8 cellular contexts compared by ENCODE assay signal in the genomic region with DNA sequence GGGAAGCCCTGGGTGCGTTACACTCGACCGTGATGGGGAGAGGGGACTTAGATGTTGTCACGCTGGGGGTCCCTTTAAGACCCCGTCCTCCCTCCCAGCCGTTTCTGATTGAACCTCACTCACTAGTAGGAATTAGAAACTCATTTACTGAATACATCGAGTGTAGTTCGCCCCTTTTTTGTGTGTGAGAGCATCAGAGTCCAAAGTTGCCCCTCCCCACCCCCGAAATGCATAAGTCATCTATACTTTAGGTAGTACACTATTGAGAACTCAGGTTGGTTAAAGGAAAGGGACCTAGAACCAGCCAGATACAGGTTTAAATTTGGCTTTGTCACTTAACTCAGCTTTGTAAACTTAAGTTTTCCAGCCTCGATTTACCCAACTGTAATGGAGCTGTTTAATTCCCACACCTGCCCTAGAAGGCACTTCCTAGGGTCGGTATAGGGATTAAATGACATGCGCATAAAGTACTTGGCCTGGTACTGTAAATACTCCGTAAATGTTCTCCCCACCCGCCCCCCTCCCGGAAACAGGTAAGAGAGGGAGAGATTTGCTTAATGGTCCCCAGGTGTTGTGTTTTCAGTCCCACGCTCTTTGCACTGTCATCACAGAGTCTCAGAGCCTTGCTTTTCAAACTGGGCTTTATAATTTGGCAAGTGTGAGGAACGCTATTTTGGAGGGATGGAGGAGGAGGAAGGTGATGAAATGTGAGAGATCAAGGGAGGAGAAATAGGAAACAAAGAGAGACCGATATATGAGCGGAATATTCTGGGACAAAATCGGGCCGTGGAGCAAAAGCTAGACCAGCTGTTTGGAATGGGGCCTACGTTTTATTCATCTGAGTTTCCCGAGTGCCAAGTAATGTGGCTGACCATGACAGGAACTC. TPM values are rescaled to one million over a fixed set of nuclear protein-coding genes. Genes with fewer than 3 reads are reported as not detected.
A peak's percentile ranks its signal among the peaks of the same experiment; 100 is the strongest.
DNase-seq lines count a peak whose midpoint lies in the region; ATAC-seq and TF ChIP-seq lines count a peak whose summit lies in the region.

No MANE protein-coding gene starts in this region.

- peak overlapping the region; percentile 78 for H3K4me3 Mint-ChIP-seq in activated T-helper 2 cell treated with anti-CD3 and anti-CD28 coated beads, Interferon-gamma antibody, Interleukin-2, Interleukin-4, amounts not matched to agents 10 μg/mL and 5 μg/mL and 100 μg/mL, durations not matched to agents 14 hours and 24 hours and 36 hours (ENCODE audit: low read depth)
- peak overlapping the region; percentile 87 to 99 for H3K4me3 Mint-ChIP-seq in stimulated activated naive CD8-positive, alpha-beta T cell treated with anti-CD3 and anti-CD28 coated beads, Interleukin-15, amount 100 ng/mL, for 72 hours

- peaks cover 36% of the 10 kb centered on the region for H3K4me1 Mint-ChIP-seq in activated T-helper 2 cell treated with anti-CD3 and anti-CD28 coated beads, Interferon-gamma antibody, Interleukin-2, Interleukin-4, amounts not matched to agents 10 μg/mL and 5 μg/mL and 100 μg/mL, durations not matched to agents 14 hours and 24 hours and 36 hours (ENCODE audit: low read depth)
- peaks cover 33% of the 10 kb centered on the region for H3K4me1 Mint-ChIP-seq in stimulated activated naive CD8-positive, alpha-beta T cell treated with anti-CD3 and anti-CD28 coated beads, Interleukin-15, amount 100 ng/mL, for 72 hours

- H3K9me3 ChIP-seq in HUES6 (ENCODE audit: control insufficient read depth, insufficient read depth, low read depth, low read length) (no peaks in the 10 kb centered on the region), iPS-15b (ENCODE audit: control insufficient read depth, insufficient read depth, low read length) (no peaks in the 10 kb centered on the region)

- H3K9ac ChIP-seq in HUES6 (ENCODE audit: low read length) (peak overlapping the region; percentile 97), iPS-15b (ENCODE audit: low read depth, low read length) (peak overlapping the region; percentile 81)

- intact Hi-C loops in activated T-helper 2 cell treated with anti-CD3 and anti-CD28 coated beads, Interferon-gamma antibody, Interleukin-2, Interleukin-4, amounts not matched to agents 10 μg/mL and 5 μg/mL and 100 μg/mL, durations not matched to agents 14 hours and 24 hours and 36 hours (cut with micrococcal nuclease): loop anchor here (1.0 to 10.0 kb wide), 7 partner anchors 70 to 1288 kb away; partner anchors contain the start of genes PEBP1, PRKAB1, RFC5 and WSB2

- no peaks in the 10 kb centered on the region for H3K9me3 Mint-ChIP-seq in activated T-helper 2 cell treated with anti-CD3 and anti-CD28 coated beads, Interferon-gamma antibody, Interleukin-2, Interleukin-4, amounts not matched to agents 10 μg/mL and 5 μg/mL and 100 μg/mL, durations not matched to agents 14 hours and 24 hours and 36 hours
- no peaks in the 10 kb centered on the region for H3K9me3 Mint-ChIP-seq in stimulated activated naive CD8-positive, alpha-beta T cell treated with anti-CD3 and anti-CD28 coated beads, Interleukin-15, amount 100 ng/mL, for 72 hours

- no peak for TF ChIP-seq CTCF in C4-2B (conservative IDR thresholded peaks at IDR 0.05)

- CTCF ChIA-PET in HEK293T (lab: Yijun Ruan, JAX): interaction anchor here (0.6 to 1.6 kb wide), 12 partner anchors 28 to 250 kb away, joined by 3 to 12 read pairs (median 4); partner anchors contain the start of gene PEBP1

- peak overlapping the region; percentile 71 for H3K4me3 ChIP-seq in HUES6 (ENCODE audit: low read depth, low read length)
- peak overlapping the region; percentile 91 for H3K4me3 ChIP-seq in iPS-15b (ENCODE audit: low read depth, low read length)

- H3K36me3 ChIP-seq in HUES6 (ENCODE audit: control insufficient read depth, insufficient read depth, low read length): peaks cover 32% of the 10 kb centered on the region
- peaks cover 14% of the 10 kb centered on the region for H3K36me3 ChIP-seq in iPS-15b (ENCODE audit: control insufficient read depth, insufficient read depth, low read length)

- peaks cover 17% of the 10 kb centered on the region for H3K36me3 Mint-ChIP-seq in activated T-helper 2 cell treated with anti-CD3 and anti-CD28 coated beads, Interferon-gamma antibody, Interleukin-2, Interleukin-4, amounts not matched to agents 10 μg/mL and 5 μg/mL and 100 μg/mL, durations not matched to agents 14 hours and 24 hours and 36 hours (ENCODE audit: low read depth)

- H3K27me3 Mint-ChIP-seq in activated T-helper 2 cell treated with anti-CD3 and anti-CD28 coated beads, Interferon-gamma antibody, Interleukin-2, Interleukin-4, amounts not matched to agents 10 μg/mL and 5 μg/mL and 100 μg/mL, durations not matched to agents 14 hours and 24 hours and 36 hours (ENCODE audit: low read depth): no peaks in the 10 kb centered on the region
- no peaks in the 10 kb centered on the region for H3K27me3 Mint-ChIP-seq in stimulated activated naive CD8-positive, alpha-beta T cell treated with anti-CD3 and anti-CD28 coated beads, Interleukin-15, amount 100 ng/mL, for 72 hours

- peak overlapping the region; percentile 90 for H3K27ac Mint-ChIP-seq in activated T-helper 2 cell treated with anti-CD3 and anti-CD28 coated beads, Interferon-gamma antibody, Interleukin-2, Interleukin-4, amounts not matched to agents 10 μg/mL and 5 μg/mL and 100 μg/mL, durations not matched to agents 14 hours and 24 hours and 36 hours
- H3K27ac Mint-ChIP-seq in stimulated activated naive CD8-positive, alpha-beta T cell treated with anti-CD3 and anti-CD28 coated beads, Interleukin-15, amount 100 ng/mL, for 72 hours: peak overlapping the region; percentile 96 to 100

- H3K27me3 ChIP-seq in HUES6 (ENCODE audit: control insufficient read depth, insufficient read depth, low read length): no peaks in the 10 kb centered on the region
- no peaks in the 10 kb centered on the region for H3K27me3 ChIP-seq in iPS-15b (ENCODE audit: control insufficient read depth, insufficient read depth, low read length)

- POLR2A ChIA-PET in HEK293T (lab: Yijun Ruan, JAX): interaction anchor here (0.8 to 1.8 kb wide), 8 partner anchors 15 to 274 kb away, joined by 3 to 12 read pairs (median 5); partner anchors contain the start of genes PEBP1 and VSIG10

- peaks cover 7% of the 10 kb centered on the region for H3K4me1 ChIP-seq in HUES6 (ENCODE audit: control insufficient read depth, insufficient read depth, low read length)
- peaks cover 7% of the 10 kb centered on the region for H3K4me1 ChIP-seq in iPS-15b (ENCODE audit: control insufficient read depth, insufficient read depth, low read length)

- peak overlapping the region; percentile 98 for H3K27ac ChIP-seq in C4-2B
- H3K27ac ChIP-seq in HUES6 (ENCODE audit: low read depth, low read length): no peak overlapping the region

- DNase-seq in activated T-helper 2 cell treated with anti-CD3 and anti-CD28 coated beads, Interferon-gamma antibody, Interleukin-2, Interleukin-4, amounts not matched to agents 10 μg/mL and 5 μg/mL and 100 μg/mL, durations not matched to agents 14 hours and 24 hours and 36 hours (ENCODE audit: low spot score): no peak
- peak in 1 of 2 donors; percentile 13 for DNase-seq in stimulated activated naive CD8-positive, alpha-beta T cell treated with anti-CD3 and anti-CD28 coated beads, Interleukin-15, amount 100 ng/mL, for 72 hours
- DNase-seq in HEK293T (ENCODE audit: extremely low spot score) (no peak), NK-92 (lab: John Stamatoyannopoulos, UW; ENCODE audit: unreplicated experiment) (no peak)

- ATAC-seq in stimulated activated naive CD8-positive, alpha-beta T cell treated with anti-CD3 and anti-CD28 coated beads, Interleukin-15, amount 100 ng/mL, for 72 hours: no peak
- ATAC-seq in esophagus mucosa: no peak

TF ChIP-seq in HEK293T, 16 proteins besides CTCF, POLR2A, EP300 and RAD21:
- TF ChIP-seq ZNF384 (IDR thresholded peaks at IDR 0.05) (no peak), ARNT (IDR thresholded peaks at IDR 0.05) (no peak), FOXK2 (IDR thresholded peaks at IDR 0.05) (no peak), CTBP1 (IDR thresholded peaks at IDR 0.05; ENCODE audit: borderline replicate concordance) (no peak), L3MBTL2 (conservative IDR thresholded peaks at IDR 0.05) (no peak), HDGF (IDR thresholded peaks at IDR 0.05; ENCODE audit: borderline replicate concordance) (no peak), NFRKB (IDR thresholded peaks at IDR 0.05) (no peak), FOXA1 (IDR thresholded peaks at IDR 0.05) (no peak), LEF1 (IDR thresholded peaks at IDR 0.05; ENCODE audit: borderline replicate concordance) (no peak), SP1 (IDR thresholded peaks at IDR 0.05) (no peak), FOXM1 (IDR thresholded peaks at IDR 0.05; ENCODE audit: borderline replicate concordance) (no peak), SUZ12 (IDR thresholded peaks at IDR 0.05) (no peak), TARDBP (IDR thresholded peaks at IDR 0.05) (no peak), BHLHE40 (IDR thresholded peaks at IDR 0.05; ENCODE audit: borderline replicate concordance) (no peak), ELF4 (IDR thresholded peaks at IDR 0.05) (no peak)
- TF ChIP-seq, protein P1, sequence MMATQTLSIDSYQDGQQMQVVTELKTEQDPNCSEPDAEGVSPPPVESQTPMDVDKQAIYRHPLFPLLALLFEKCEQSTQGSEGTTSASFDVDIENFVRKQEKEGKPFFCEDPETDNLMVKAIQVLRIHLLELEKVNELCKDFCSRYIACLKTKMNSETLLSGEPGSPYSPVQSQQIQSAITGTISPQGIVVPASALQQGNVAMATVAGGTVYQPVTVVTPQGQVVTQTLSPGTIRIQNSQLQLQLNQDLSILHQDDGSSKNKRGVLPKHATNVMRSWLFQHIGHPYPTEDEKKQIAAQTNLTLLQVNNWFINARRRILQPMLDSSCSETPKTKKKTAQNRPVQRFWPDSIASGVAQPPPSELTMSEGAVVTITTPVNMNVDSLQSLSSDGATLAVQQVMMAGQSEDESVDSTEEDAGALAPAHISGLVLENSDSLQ (IDR thresholded peaks at IDR 0.05): no peak
TF ChIP-seq in HEK293T: peak in this region for 0.

RNA-seq across cellular contexts. Expression of gene SUDS3, which starts 0.9 kb away (rescaled TPM):
- 23.5 and 23.7 TPM in 2 replicates for total RNA-seq in activated T-helper 2 cell treated with anti-CD3 and anti-CD28 coated beads, Interferon-gamma antibody, Interleukin-2, Interleukin-4, amounts not matched to agents 10 μg/mL and 5 μg/mL and 100 μg/mL, durations not matched to agents 14 hours and 24 hours and 36 hours
- 23.0 TPM for total RNA-seq in esophagus mucosa

RNA-seq across cellular contexts. Expression of gene TAOK3, which starts 4.5 kb away (rescaled TPM):
- 52.4 and 57.0 TPM in 2 replicates for total RNA-seq in activated T-helper 2 cell treated with anti-CD3 and anti-CD28 coated beads, Interferon-gamma antibody, Interleukin-2, Interleukin-4, amounts not matched to agents 10 μg/mL and 5 μg/mL and 100 μg/mL, durations not matched to agents 14 hours and 24 hours and 36 hours
- total RNA-seq in esophagus mucosa: 22.8 TPM
